ENCODE assay signal across 8 cellular contexts in genomic region chr2:213021971-213022899, GRCh38.
DNase-seq lines count a peak whose midpoint lies in the region; ATAC-seq and TF ChIP-seq lines count a peak whose summit lies in the region.

No MANE protein-coding gene starts in this region.

- DNase-seq in fibroblast of peridontal ligament (ENCODE audit: extremely low read depth) (peak; percentile 69), superior temporal gyrus (ENCODE audit: extremely low spot score) (no peak), substantia nigra (lab: John Stamatoyannopoulos, UW) (no peak), epidermal melanocyte (ENCODE audit: insufficient read length, low spot score) (no peak), NCI-H510A treated with DMSO at 0.1 percent for 48 hours (lab: John Stamatoyannopoulos, UW) (no peak)

- no peak for TF ChIP-seq CTCF in GM12875 (IDR thresholded peaks at IDR 0.05; ENCODE audit: borderline replicate concordance, insufficient read depth, low read depth, low read length)

- no peak overlapping the region for H3K27ac ChIP-seq in substantia nigra (ENCODE audit: low read depth, low read length, poor library complexity, severe bottlenecking)

- ATAC-seq in GM21381 (IDR thresholded peaks at IDR 0.05; ENCODE audit: unreplicated experiment) (peak; percentile 78), HG03520 (IDR thresholded peaks at IDR 0.05; ENCODE audit: unreplicated experiment) (peak; percentile 90)

- peak overlapping the region; percentile 53 for H3K4me3 ChIP-seq in GM12875 (ENCODE audit: low read depth, low read length)
